Comparison of ENCODE assay signal across 28 cellular contexts in the genomic region with DNA sequence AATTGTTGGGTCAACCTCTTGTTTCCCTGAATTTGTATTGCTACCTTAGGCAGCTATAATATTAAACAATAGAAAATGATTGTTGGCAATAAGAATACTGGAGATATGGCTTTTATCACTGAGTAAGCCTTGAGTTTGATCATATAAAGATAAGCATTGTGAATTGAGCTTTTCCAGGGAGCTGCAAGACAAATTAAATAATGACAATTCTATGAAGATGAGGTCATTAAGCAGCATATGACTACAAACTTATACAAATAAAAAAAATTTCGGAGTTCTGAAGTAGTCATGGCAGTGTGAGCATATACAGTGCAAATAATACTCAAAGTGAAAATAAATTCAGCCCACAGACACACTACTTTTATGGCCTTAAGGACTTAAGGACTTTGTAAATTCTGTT.
DNase-seq lines count a peak whose midpoint lies in the region; ATAC-seq and TF ChIP-seq lines count a peak whose summit lies in the region.
"Had no signal": no experiment of that assay in that cellular context is flagged by ENCODE, and none has a peak within 500 bp of the region (broad histone marks: within the 10 kb centered on the region; RNA-seq: fewer than 3 reads in every experiment).

No MANE protein-coding gene starts in this region.

- no peak overlapping the region for H3K27ac ChIP-seq in SK-N-SH (ENCODE audit: low read depth in 2 of 2, low read length in 1 of 2)
- H3K27ac ChIP-seq: 22Rv1; A549; BLaER1; BLaER1 treated with 17β-estradiol and CSF1 and Interleukin-3, amounts not matched to agents 10 nM and 100 nM; C4-2B had no signal

- no peaks in the 10 kb centered on the region for H3K36me3 ChIP-seq in SK-N-SH (replicated peaks in 1 of 2; ENCODE audit: control insufficient read depth in 1 of 2, insufficient read depth in 2 of 2, low read length in 1 of 2)
- H3K36me3 ChIP-seq: BE2C; BLaER1; BLaER1 treated with 17β-estradiol and CSF1 and Interleukin-3, amounts not matched to agents 10 nM and 100 nM had no signal

- H3K4me3 ChIP-seq in SK-N-SH (ENCODE audit: low read depth in 2 of 2, low read length in 1 of 2), result no peak overlapping the region
- H3K4me3 ChIP-seq in LNCaP clone FGC (ENCODE audit: low read depth, low read length), result no peak overlapping the region
- H3K4me3 ChIP-seq: A549; BLaER1; BLaER1 treated with 17β-estradiol and CSF1 and Interleukin-3, amounts not matched to agents 10 nM and 100 nM had no signal

- no peaks in the 10 kb centered on the region for H3K79me2 ChIP-seq in SK-N-SH (ENCODE audit: insufficient read depth)

- TF ChIP-seq EP300 in SK-N-SH (IDR thresholded peaks at IDR 0.05; ENCODE audit: borderline replicate concordance in 1 of 2, low read depth in 1 of 2, low read length in 1 of 2), result no peak

- POLR2A ChIA-PET in SK-N-SH (lab: Yijun Ruan, JAX), result no interaction called here

- no peaks in the 10 kb centered on the region for H4K20me1 ChIP-seq in SK-N-SH (ENCODE audit: insufficient read depth)
- H4K20me1 ChIP-seq: BLaER1; BLaER1 treated with 17β-estradiol and CSF1 and Interleukin-3, amounts not matched to agents 10 nM and 100 nM had no signal

- no peak for TF ChIP-seq RAD21 in SK-N-SH (IDR thresholded peaks at IDR 0.05; ENCODE audit: low read length)

- no peak overlapping the region for H3K9ac ChIP-seq in SK-N-SH
- H3K9ac ChIP-seq: BLaER1; BLaER1 treated with 17β-estradiol and CSF1 and Interleukin-3, amounts not matched to agents 10 nM and 100 nM had no signal

- no peaks in the 10 kb centered on the region for H3K4me1 ChIP-seq in SK-N-SH (ENCODE audit: control insufficient read depth in 1 of 2, insufficient read depth in 2 of 2, low read depth in 1 of 2, low read length in 1 of 2)
- H3K4me1 ChIP-seq: A549; BE2C; BLaER1; BLaER1 treated with 17β-estradiol and CSF1 and Interleukin-3, amounts not matched to agents 10 nM and 100 nM; Caco-2 had no signal

- H2AFZ ChIP-seq in SK-N-SH (ENCODE audit: low read depth), result no peak overlapping the region

- CTCF ChIA-PET in SK-N-SH (lab: Yijun Ruan, JAX), result no interaction called here

- H3K4me2 ChIP-seq in SK-N-SH, result no peak overlapping the region
- H3K4me2 ChIP-seq: A549; BLaER1; BLaER1 treated with 17β-estradiol and CSF1 and Interleukin-3, amounts not matched to agents 10 nM and 100 nM had no signal

- H3F3A ChIP-seq in SK-N-SH (replicated peaks; ENCODE audit: insufficient read depth), result no peaks in the 10 kb centered on the region

- 2% methylated on average over 1 of the region's 1 CpG for WGBS in SK-N-SH (ENCODE audit: low lambda C conversion rate)

- no peaks in the 10 kb centered on the region for H3K9me3 ChIP-seq in SK-N-SH
- H3K9me3 ChIP-seq: A549, BE2C, Caco-2 had no signal

- no peak for TF ChIP-seq CTCF in SK-N-SH (IDR thresholded peaks at IDR 0.05)
- no peak for TF ChIP-seq CTCF in LNCaP clone FGC (IDR thresholded peaks at IDR 0.05; ENCODE audit: control insufficient read depth, extremely low read depth, insufficient read depth)

- no peaks in the 10 kb centered on the region for H3K9me2 ChIP-seq in SK-N-SH

- no peaks in the 10 kb centered on the region for H3K27me3 ChIP-seq in SK-N-SH (ENCODE audit: insufficient read depth)
- H3K27me3 ChIP-seq: BE2C; BLaER1; BLaER1 treated with 17β-estradiol and CSF1 and Interleukin-3, amounts not matched to agents 10 nM and 100 nM had no signal

- no peak for ATAC-seq in SK-N-SH treated with all-trans-retinoic acid at 6 μM for 48 hours
- no peak for ATAC-seq in GM19467 (IDR thresholded peaks at IDR 0.05; ENCODE audit: unreplicated experiment)
- ATAC-seq: A549; CD8-positive, alpha-beta T cell had no signal

- DNase-seq in SK-N-SH (no peak), LNCaP clone FGC (ENCODE audit: low read depth) (peak; percentile 6)
- DNase-seq: 8988T; ACHN; AML-193; BE2C; C1 segment of cervical spinal cord; Caco-2; Calu3; CD4-positive, alpha-beta T cell; CD4-positive, CD25-positive, alpha-beta regulatory T cell; CD8-positive, alpha-beta memory T cell; CD8-positive, alpha-beta T cell; COR-L47; DMS 273 treated with DMSO at 0.1 percent for 48 hours; DMS153; DMS53; DMS79; DMS79 treated with DMSO at 0.1 percent for 48 hours; DND-41; EL had no signal

TF ChIP-seq in SK-N-SH treated with all-trans-retinoic acid at 6 μM for 48 hours, 23 proteins besides CTCF, POLR2A, EP300 and RAD21:
- peak; percentile 91 for TF ChIP-seq ISL1 (CRISPR knock-in tag; IDR thresholded peaks at IDR 0.05)
- no peak for TF ChIP-seq OSR1 (CRISPR knock-in tag; IDR thresholded peaks at IDR 0.05)
- TF ChIP-seq, protein P1, sequence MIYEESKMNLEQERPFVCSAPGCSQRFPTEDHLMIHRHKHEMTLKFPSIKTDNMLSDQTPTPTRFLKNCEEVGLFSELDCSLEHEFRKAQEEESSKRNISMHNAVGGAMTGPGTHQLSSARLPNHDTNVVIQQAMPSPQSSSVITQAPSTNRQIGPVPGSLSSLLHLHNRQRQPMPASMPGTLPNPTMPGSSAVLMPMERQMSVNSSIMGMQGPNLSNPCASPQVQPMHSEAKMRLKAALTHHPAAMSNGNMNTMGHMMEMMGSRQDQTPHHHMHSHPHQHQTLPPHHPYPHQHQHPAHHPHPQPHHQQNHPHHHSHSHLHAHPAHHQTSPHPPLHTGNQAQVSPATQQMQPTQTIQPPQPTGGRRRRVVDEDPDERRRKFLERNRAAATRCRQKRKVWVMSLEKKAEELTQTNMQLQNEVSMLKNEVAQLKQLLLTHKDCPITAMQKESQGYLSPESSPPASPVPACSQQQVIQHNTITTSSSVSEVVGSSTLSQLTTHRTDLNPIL (CRISPR knock-in tag; IDR thresholded peaks at IDR 0.05; ENCODE audit: low read depth), result peak; percentile 87; the same call in 1 of the 2 replicates
- peak; percentile 48; the same call in 1 of the 2 replicates for TF ChIP-seq GLIS3 (CRISPR knock-in tag; IDR thresholded peaks at IDR 0.05)
- TF ChIP-seq RARB (CRISPR knock-in tag; IDR thresholded peaks at IDR 0.05), result no peak
- TF ChIP-seq, protein P2, sequence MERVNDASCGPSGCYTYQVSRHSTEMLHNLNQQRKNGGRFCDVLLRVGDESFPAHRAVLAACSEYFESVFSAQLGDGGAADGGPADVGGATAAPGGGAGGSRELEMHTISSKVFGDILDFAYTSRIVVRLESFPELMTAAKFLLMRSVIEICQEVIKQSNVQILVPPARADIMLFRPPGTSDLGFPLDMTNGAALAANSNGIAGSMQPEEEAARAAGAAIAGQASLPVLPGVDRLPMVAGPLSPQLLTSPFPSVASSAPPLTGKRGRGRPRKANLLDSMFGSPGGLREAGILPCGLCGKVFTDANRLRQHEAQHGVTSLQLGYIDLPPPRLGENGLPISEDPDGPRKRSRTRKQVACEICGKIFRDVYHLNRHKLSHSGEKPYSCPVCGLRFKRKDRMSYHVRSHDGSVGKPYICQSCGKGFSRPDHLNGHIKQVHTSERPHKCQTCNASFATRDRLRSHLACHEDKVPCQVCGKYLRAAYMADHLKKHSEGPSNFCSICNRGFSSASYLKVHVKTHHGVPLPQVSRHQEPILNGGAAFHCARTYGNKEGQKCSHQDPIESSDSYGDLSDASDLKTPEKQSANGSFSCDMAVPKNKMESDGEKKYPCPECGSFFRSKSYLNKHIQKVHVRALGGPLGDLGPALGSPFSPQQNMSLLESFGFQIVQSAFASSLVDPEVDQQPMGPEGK (CRISPR knock-in tag; IDR thresholded peaks at IDR 0.05; ENCODE audit: borderline replicate concordance), result 0 out of 2 replicates have a peak, but pooled peaks have one; percentile 14
TF ChIP-seq in SK-N-SH treated with all-trans-retinoic acid at 6 μM for 48 hours: peak in this region for 4.

TF ChIP-seq in SK-N-SH, 30 proteins besides CTCF, POLR2A, EP300 and RAD21 (continues in another document):
- no peak for TF ChIP-seq RFX5 (IDR thresholded peaks at IDR 0.05; ENCODE audit: low read length)
- TF ChIP-seq, protein P3, sequence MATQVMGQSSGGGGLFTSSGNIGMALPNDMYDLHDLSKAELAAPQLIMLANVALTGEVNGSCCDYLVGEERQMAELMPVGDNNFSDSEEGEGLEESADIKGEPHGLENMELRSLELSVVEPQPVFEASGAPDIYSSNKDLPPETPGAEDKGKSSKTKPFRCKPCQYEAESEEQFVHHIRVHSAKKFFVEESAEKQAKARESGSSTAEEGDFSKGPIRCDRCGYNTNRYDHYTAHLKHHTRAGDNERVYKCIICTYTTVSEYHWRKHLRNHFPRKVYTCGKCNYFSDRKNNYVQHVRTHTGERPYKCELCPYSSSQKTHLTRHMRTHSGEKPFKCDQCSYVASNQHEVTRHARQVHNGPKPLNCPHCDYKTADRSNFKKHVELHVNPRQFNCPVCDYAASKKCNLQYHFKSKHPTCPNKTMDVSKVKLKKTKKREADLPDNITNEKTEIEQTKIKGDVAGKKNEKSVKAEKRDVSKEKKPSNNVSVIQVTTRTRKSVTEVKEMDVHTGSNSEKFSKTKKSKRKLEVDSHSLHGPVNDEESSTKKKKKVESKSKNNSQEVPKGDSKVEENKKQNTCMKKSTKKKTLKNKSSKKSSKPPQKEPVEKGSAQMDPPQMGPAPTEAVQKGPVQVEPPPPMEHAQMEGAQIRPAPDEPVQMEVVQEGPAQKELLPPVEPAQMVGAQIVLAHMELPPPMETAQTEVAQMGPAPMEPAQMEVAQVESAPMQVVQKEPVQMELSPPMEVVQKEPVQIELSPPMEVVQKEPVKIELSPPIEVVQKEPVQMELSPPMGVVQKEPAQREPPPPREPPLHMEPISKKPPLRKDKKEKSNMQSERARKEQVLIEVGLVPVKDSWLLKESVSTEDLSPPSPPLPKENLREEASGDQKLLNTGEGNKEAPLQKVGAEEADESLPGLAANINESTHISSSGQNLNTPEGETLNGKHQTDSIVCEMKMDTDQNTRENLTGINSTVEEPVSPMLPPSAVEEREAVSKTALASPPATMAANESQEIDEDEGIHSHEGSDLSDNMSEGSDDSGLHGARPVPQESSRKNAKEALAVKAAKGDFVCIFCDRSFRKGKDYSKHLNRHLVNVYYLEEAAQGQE (IDR thresholded peaks at IDR 0.05; ENCODE audit: low read depth, low read length), result no peak
- TF ChIP-seq, protein P4, sequence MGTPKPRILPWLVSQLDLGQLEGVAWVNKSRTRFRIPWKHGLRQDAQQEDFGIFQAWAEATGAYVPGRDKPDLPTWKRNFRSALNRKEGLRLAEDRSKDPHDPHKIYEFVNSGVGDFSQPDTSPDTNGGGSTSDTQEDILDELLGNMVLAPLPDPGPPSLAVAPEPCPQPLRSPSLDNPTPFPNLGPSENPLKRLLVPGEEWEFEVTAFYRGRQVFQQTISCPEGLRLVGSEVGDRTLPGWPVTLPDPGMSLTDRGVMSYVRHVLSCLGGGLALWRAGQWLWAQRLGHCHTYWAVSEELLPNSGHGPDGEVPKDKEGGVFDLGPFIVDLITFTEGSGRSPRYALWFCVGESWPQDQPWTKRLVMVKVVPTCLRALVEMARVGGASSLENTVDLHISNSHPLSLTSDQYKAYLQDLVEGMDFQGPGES (IDR thresholded peaks at IDR 0.05; ENCODE audit: low read depth, low read length), result no peak
- no peak for TF ChIP-seq MEF2A (IDR thresholded peaks at IDR 0.05; ENCODE audit: borderline replicate concordance, low read depth)
- TF ChIP-seq SIN3A (IDR thresholded peaks at IDR 0.05; ENCODE audit: borderline replicate concordance, low read depth, low read length), result no peak
- TF ChIP-seq FOSL2 (IDR thresholded peaks at IDR 0.05; ENCODE audit: borderline replicate concordance, low read depth), result no peak
